In the genomic region with DNA sequence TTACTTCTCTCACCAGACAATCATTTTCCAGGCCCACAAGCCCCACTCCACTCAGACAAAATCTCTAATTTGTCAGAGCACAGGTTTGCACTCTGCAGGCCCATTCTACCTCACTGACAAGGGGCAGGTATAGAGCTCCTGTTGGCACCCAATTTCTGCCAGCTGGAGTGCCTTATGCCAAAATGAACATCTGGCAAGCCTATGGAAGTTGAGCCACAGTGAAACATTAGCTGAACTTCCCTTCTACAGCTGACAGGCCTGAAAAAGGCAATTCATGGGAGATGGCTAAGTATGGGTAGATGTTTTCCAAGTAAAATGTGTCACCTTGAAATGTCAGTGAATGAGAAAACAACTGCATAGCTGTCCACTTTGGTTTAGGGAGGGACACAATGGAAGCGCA, we compare ENCODE assay signal across 25 cellular contexts.
"Had no signal": no experiment of that assay in that cellular context is flagged by ENCODE, and none has a peak within 500 bp of the region (broad histone marks: within the 10 kb centered on the region; RNA-seq: fewer than 3 reads in every experiment).

No MANE protein-coding gene starts in this region.

- H3K9me3 ChIP-seq: ovary, psoas muscle, right lobe of liver, sigmoid colon, suprapubic skin, testis, tibial artery, transverse colon, upper lobe of right lung, uterus had no signal

- DNase-seq: natural killer cell; occipital lobe; ovary; posterior cingulate gyrus; psoas muscle; right cardiac atrium; right lobe of liver; sigmoid colon; small intestine; stimulated activated CD4-positive, alpha-beta T cell treated with anti-CD3 and anti-CD28 coated beads, Interleukin-15, amount 100 ng/mL, for 24 hours; stimulated activated CD4-positive, alpha-beta T cell treated with anti-CD3 and anti-CD28 coated beads, Interleukin-4, amount 100 ng/mL, for 1 hour; stimulated activated CD4-positive, alpha-beta T cell treated with anti-CD3 and anti-CD28 coated beads, Interleukin-4, amount 100 ng/mL, for 4 hours; stimulated activated CD8-positive, alpha-beta memory T cell treated with anti-CD3 and anti-CD28 coated beads, Interleukin-4, amount 100 ng/mL, for 48 hours; stimulated activated naive CD4-positive, alpha-beta T cell; stimulated activated naive CD8-positive, alpha-beta T cell treated with anti-CD3 and anti-CD28 coated beads, Interleukin-15, amount 100 ng/mL, for 72 hours; stimulated activated naive CD8-positive, alpha-beta T cell treated with anti-CD3 and anti-CD28 coated beads, Interleukin-15, Interleukin-2, amounts not matched to agents 100 U/mL and 50 U/mL, for 24 hours; substantia nigra; testis; tibial artery; transverse colon; upper lobe of right lung; uterus had no signal

- H3K4me1 ChIP-seq: neural progenitor cell, parathyroid adenoma, psoas muscle, right lobe of liver, suprapubic skin, testis, upper lobe of right lung, uterus had no signal

- H3K27ac ChIP-seq: neural progenitor cell, ovary, parathyroid adenoma, psoas muscle, right lobe of liver, suprapubic skin, tibial artery, upper lobe of right lung, uterus had no signal

- H3K36me3 ChIP-seq: neural progenitor cell, ovary, right lobe of liver, sigmoid colon, suprapubic skin, tibial artery, transverse colon, upper lobe of right lung, uterus had no signal

- H3K4me3 ChIP-seq: neural progenitor cell, ovary, psoas muscle, right lobe of liver, sigmoid colon, suprapubic skin, testis, tibial artery, transverse colon, upper lobe of right lung, uterus had no signal

- H3K27me3 ChIP-seq: neural progenitor cell, ovary, right lobe of liver, sigmoid colon, suprapubic skin, testis, tibial artery, transverse colon, upper lobe of right lung, uterus had no signal
